11 cellular contexts compared by ENCODE assay signal in genomic region chr2:119106301-119106897, GRCh38. TPM values are rescaled to one million over a fixed set of nuclear protein-coding genes. Genes with fewer than 3 reads are reported as not detected.
DNase-seq lines count a peak whose midpoint lies in the region; ATAC-seq and TF ChIP-seq lines count a peak whose summit lies in the region.
"Had no signal": no experiment of that assay in that cellular context is flagged by ENCODE, and none has a peak within 500 bp of the region (broad histone marks: within the 10 kb centered on the region; RNA-seq: fewer than 3 reads in every experiment).

No MANE protein-coding gene starts in this region.

- peaks cover 1 to 5% (median 4%) of the 10 kb centered on the region in 3 donors for H3K27me3 Mint-ChIP-seq in CD14-positive monocyte (ENCODE audit: low read depth in 3 of 3)

- no peaks in the 10 kb centered on the region for H3K79me1 ChIP-seq in mesenchymal stem cell (replicated peaks; ENCODE audit: low read length, poor library complexity, severe bottlenecking)

- H2BK12ac ChIP-seq in mesenchymal stem cell (ENCODE audit: low read length in 2 of 2), result no peak overlapping the region

- no peak overlapping the region for H3K4me3 ChIP-seq in adrenal gland
- no peak overlapping the region for H3K4me3 ChIP-seq in mesenchymal stem cell (ENCODE audit: insufficient read depth in 1 of 2, low read depth in 1 of 2, low read length in 2 of 2)
- H3K4me3 ChIP-seq: skin epidermis had no signal

- H3K4me1 Mint-ChIP-seq in CD14-positive monocyte, result no peaks in the 10 kb centered on the region

- H3K9me3 Mint-ChIP-seq in CD14-positive monocyte, result peaks cover 3 to 15% (median 11%) of the 10 kb centered on the region in 7 donors

- H2AK5ac ChIP-seq in mesenchymal stem cell (ENCODE audit: low read length, severe bottlenecking), result no peak overlapping the region

- H3K18ac ChIP-seq in mesenchymal stem cell (ENCODE audit: low read depth in 1 of 2, low read length in 2 of 2), result no peak overlapping the region

- ATAC-seq in HG03571 (IDR thresholded peaks at IDR 0.05; ENCODE audit: unreplicated experiment) (no peak), HG02973 (IDR thresholded peaks at IDR 0.05; ENCODE audit: unreplicated experiment) (no peak)

- no peak overlapping the region for H3K4me3 Mint-ChIP-seq in CD14-positive monocyte

- H2BK15ac ChIP-seq in mesenchymal stem cell (ENCODE audit: low read depth, poor library complexity, severe bottlenecking), result no peak overlapping the region

- H3K27ac ChIP-seq in adrenal gland, result no peak overlapping the region
- H3K27ac ChIP-seq in mesenchymal stem cell (ENCODE audit: low read length, poor library complexity, severe bottlenecking), result no peak overlapping the region
- H3K27ac ChIP-seq: skin epidermis had no signal

- TF ChIP-seq CTCF in CD14-positive monocyte (IDR thresholded peaks at IDR 0.05), result no peak
- no peak for TF ChIP-seq CTCF in adrenal gland (IDR thresholded peaks at IDR 0.05)

- no peak overlapping the region for H2AFZ ChIP-seq in mesenchymal stem cell (ENCODE audit: low read depth, low read length)

- no peak overlapping the region for H4K8ac ChIP-seq in mesenchymal stem cell (ENCODE audit: low read length)

- H3K4ac ChIP-seq in mesenchymal stem cell (ENCODE audit: low read depth in 1 of 2, low read length in 2 of 2), result no peak overlapping the region

- no peak overlapping the region for H3K14ac ChIP-seq in mesenchymal stem cell (ENCODE audit: low read length in 2 of 2)

- no peak overlapping the region for H3K9ac ChIP-seq in mesenchymal stem cell (ENCODE audit: low read length)

- H3K27me3 ChIP-seq in adrenal gland (no peaks in the 10 kb centered on the region), mesenchymal stem cell (ENCODE audit: control insufficient read depth in 1 of 2, insufficient read depth in 1 of 2, low read length in 2 of 2) (no peaks in the 10 kb centered on the region)

- H4K91ac ChIP-seq in mesenchymal stem cell (ENCODE audit: low read length), result no peak overlapping the region

- no peak overlapping the region for H3K23ac ChIP-seq in mesenchymal stem cell (ENCODE audit: low read length in 2 of 2)

- intact Hi-C loops in CD14-positive monocyte (cut with micrococcal nuclease) (no loop called here), adrenal gland (cut with DNase I) (no loop called here)

- H3K9me3 ChIP-seq in adrenal gland (replicated peaks in 1 of 3) (peaks cover 0 to 6% (median 0%) of the 10 kb centered on the region in 3 donors), mesenchymal stem cell (ENCODE audit: control insufficient read depth, low read length) (peaks cover 22% of the 10 kb centered on the region)

- H3K4me1 ChIP-seq in adrenal gland (replicated peaks in 1 of 2) (no peaks in the 10 kb centered on the region), mesenchymal stem cell (ENCODE audit: control insufficient read depth, insufficient read depth, low read depth, low read length) (no peaks in the 10 kb centered on the region)

- H3K36me3 Mint-ChIP-seq in CD14-positive monocyte, result peaks cover 0 to 4% of the 10 kb centered on the region in 2 donors

- H2BK5ac ChIP-seq in mesenchymal stem cell (ENCODE audit: low read depth, low read length, poor library complexity, severe bottlenecking), result no peak overlapping the region

- no peaks in the 10 kb centered on the region for H3K36me3 ChIP-seq in adrenal gland (replicated peaks in 1 of 2)
- H3K36me3 ChIP-seq in mesenchymal stem cell (ENCODE audit: control insufficient read depth in 1 of 2, insufficient read depth in 2 of 2, low read depth in 1 of 2, low read length in 2 of 2), result no peaks in the 10 kb centered on the region

- no peak for TF ChIP-seq POLR2A in adrenal gland (IDR thresholded peaks at IDR 0.05)

- no peak overlapping the region for H3K4me2 ChIP-seq in mesenchymal stem cell (ENCODE audit: low read length, poor library complexity, severe bottlenecking)

- peak; percentile 9 for DNase-seq in CD14-positive monocyte (ENCODE audit: low spot score)
- peak; percentile 19 for DNase-seq in M059J (ENCODE audit: low read depth)
- peak in 6 of 7 donors; percentile 34 to 73 (median 56) for DNase-seq in adrenal gland
- DNase-seq in mesenchymal stem cell, result peak; percentile 18
- DNase-seq in effector CD4-positive, alpha-beta T cell, result no peak
- DNase-seq in NCI-H1092 treated with DMSO at 0.1 percent for 48 hours (lab: John Stamatoyannopoulos, UW), result no peak
- DNase-seq: NCI-H187 treated with DMSO at 0.1 percent for 48 hours had no signal

- no peak overlapping the region for H3K27ac Mint-ChIP-seq in CD14-positive monocyte

- no peak overlapping the region for H2BK120ac ChIP-seq in mesenchymal stem cell (ENCODE audit: low read depth, low read length)

- 27 to 32% (median 30%) methylated on average over 5 of the region's 5 CpGs for WGBS in adrenal gland, 4 donors
- 28% methylated on average over 3 of the region's 5 CpGs for WGBS in mesenchymal stem cell

RNA-seq across cellular contexts. Expression of gene C1QL2, which starts 52.2 kb away (rescaled TPM):
- polyA plus RNA-seq in CD14-positive monocyte (not detected), adrenal gland (not detected)
- total RNA-seq in M059J (2014; rRNA removed; shearing (Covaris generic)), result not detected in 2 replicates
- total RNA-seq in adrenal gland, result not detected
- not detected for polyA plus RNA-seq in mesenchymal stem cell (2013, experiment 1 of 2)
- not detected for polyA plus RNA-seq in mesenchymal stem cell (2013, experiment 2 of 2)
- total RNA-seq: dermis microvascular lymphatic vessel endothelial cell had no signal

Comparison
In these comparisons a context has a peak if more than half of its experiments do, and no peak if none do; other contexts are left out.
1. DNase-seq: peak in CD14-positive monocyte (single experiment), M059J (single experiment), adrenal gland (6 of 7) and mesenchymal stem cell (single experiment); none in effector CD4-positive, alpha-beta T cell (single experiment) and NCI-H1092 treated with DMSO at 0.1 percent for 48 hours (single experiment).